Comparison of ENCODE assay signal across 20 cellular contexts in genomic region chr12:599756-600155, GRCh38.
DNase-seq lines count a peak whose midpoint lies in the region; ATAC-seq and TF ChIP-seq lines count a peak whose summit lies in the region.
"Had no signal": no experiment of that assay in that cellular context is flagged by ENCODE, and none has a peak within 500 bp of the region (broad histone marks: within the 10 kb centered on the region; RNA-seq: fewer than 3 reads in every experiment).

No MANE protein-coding gene starts in this region.

- DNase-seq in ELF-1 (ENCODE audit: low read depth, low spot score) (peak; percentile 79), astrocyte of the hippocampus (ENCODE audit: low read depth, low spot score) (peak; percentile 25), foreskin keratinocyte (peak in 1 of 2 donors; percentile 32), posterior vena cava (ENCODE audit: low spot score) (peak; percentile 49), neural progenitor cell (ENCODE audit: low spot score) (no peak), aorta (no peak)
- no peak for DNase-seq in activated T-helper 1 cell treated with anti-CD3 and anti-CD28 coated beads, Interleukin-12 subunit alpha, Interleukin-12 subunit beta, Interleukin-2, Interleukin-4 antibody, amounts not matched to agents 30 ng/mL and 10 ng/mL and 1 ng/mL, durations not matched to agents 14 hours and 24 hours and 36 hours (ENCODE audit: low spot score)
- DNase-seq: CD4-positive, alpha-beta T cell; COR-L47; DMS79; GOT3; NCI-H1694 treated with DMSO at 0.1 percent for 48 hours; NCI-H446; NCI-H526 treated with DMSO at 0.1 percent for 48 hours; OCI-M1 had no signal

- no peaks in the 10 kb centered on the region for H3K36me3 Mint-ChIP-seq in neural progenitor cell
- peaks cover 2% of the 10 kb centered on the region for H3K36me3 Mint-ChIP-seq in activated T-helper 1 cell treated with anti-CD3 and anti-CD28 coated beads, Interleukin-12 subunit alpha, Interleukin-12 subunit beta, Interleukin-2, Interleukin-4 antibody, amounts not matched to agents 30 ng/mL and 10 ng/mL and 1 ng/mL, durations not matched to agents 14 hours and 24 hours and 36 hours (ENCODE audit: low read depth)

- no peaks in the 10 kb centered on the region for H3K36me3 ChIP-seq in neural progenitor cell
- H3K36me3 ChIP-seq in aorta (ENCODE audit: control insufficient read depth in 1 of 2, insufficient read depth in 2 of 2, low read length in 1 of 2), result no peaks in the 10 kb centered on the region

- no peaks in the 10 kb centered on the region for H3K9me3 Mint-ChIP-seq in neural progenitor cell
- no peaks in the 10 kb centered on the region for H3K9me3 Mint-ChIP-seq in activated T-helper 1 cell treated with anti-CD3 and anti-CD28 coated beads, Interleukin-12 subunit alpha, Interleukin-12 subunit beta, Interleukin-2, Interleukin-4 antibody, amounts not matched to agents 30 ng/mL and 10 ng/mL and 1 ng/mL, durations not matched to agents 14 hours and 24 hours and 36 hours
- H3K9me3 Mint-ChIP-seq: CD4-positive, alpha-beta T cell; IgD-negative memory B cell had no signal

- no peaks in the 10 kb centered on the region for H4K20me1 ChIP-seq in neural progenitor cell (ENCODE audit: low read depth)

- no peak overlapping the region for H2AFZ ChIP-seq in neural progenitor cell (replicated peaks)

- H3K27ac ChIP-seq in foreskin keratinocyte, result no peak overlapping the region
- no peak overlapping the region for H3K27ac ChIP-seq in neural progenitor cell
- H3K27ac ChIP-seq in aorta (ENCODE audit: low read depth in 1 of 2, low read length in 2 of 2), result no peak overlapping the region

- H3K27ac Mint-ChIP-seq in neural progenitor cell, result no peak overlapping the region
- H3K27ac Mint-ChIP-seq in activated T-helper 1 cell treated with anti-CD3 and anti-CD28 coated beads, Interleukin-12 subunit alpha, Interleukin-12 subunit beta, Interleukin-2, Interleukin-4 antibody, amounts not matched to agents 30 ng/mL and 10 ng/mL and 1 ng/mL, durations not matched to agents 14 hours and 24 hours and 36 hours, result no peak overlapping the region
- H3K27ac Mint-ChIP-seq: CD4-positive, alpha-beta T cell; IgD-negative memory B cell had no signal

- H3K4me3 ChIP-seq in neural progenitor cell, result no peak overlapping the region
- H3K4me3 ChIP-seq in aorta (ENCODE audit: low read length in 2 of 2), result no peak overlapping the region
- H3K4me3 ChIP-seq: GM12878 had no signal

- no peaks in the 10 kb centered on the region for H3K27me3 ChIP-seq in foreskin keratinocyte
- H3K27me3 ChIP-seq in neural progenitor cell, result no peaks in the 10 kb centered on the region
- no peaks in the 10 kb centered on the region for H3K27me3 ChIP-seq in aorta (ENCODE audit: control insufficient read depth in 1 of 2, insufficient read depth in 2 of 2, low read length in 1 of 2)

- no peaks in the 10 kb centered on the region for H3K9me3 ChIP-seq in neural progenitor cell (ENCODE audit: low read depth)
- no peaks in the 10 kb centered on the region for H3K9me3 ChIP-seq in aorta (ENCODE audit: control insufficient read depth, low read length)

- no peak overlapping the region for H3K4me2 ChIP-seq in neural progenitor cell

- H3K4me1 ChIP-seq in foreskin keratinocyte (peaks cover 14% of the 10 kb centered on the region), neural progenitor cell (no peaks in the 10 kb centered on the region), aorta (ENCODE audit: control insufficient read depth in 1 of 2, insufficient read depth in 2 of 2, low read length in 2 of 2) (no peaks in the 10 kb centered on the region)

- TF ChIP-seq CTCF in foreskin keratinocyte (conservative IDR thresholded peaks at IDR 0.05) (no peak), neural progenitor cell (IDR thresholded peaks at IDR 0.05) (no peak)

- no peaks in the 10 kb centered on the region for H3K79me2 ChIP-seq in neural progenitor cell (ENCODE audit: low read depth)

- ATAC-seq in foreskin keratinocyte (peak; percentile 15), aorta (ENCODE audit: low FRiP score) (no peak), GM21515 (IDR thresholded peaks at IDR 0.05; ENCODE audit: unreplicated experiment) (no peak)
- ATAC-seq: GM12878, HCT116, Right ventricle myocardium inferior had no signal

- no peak overlapping the region for H3K4me3 Mint-ChIP-seq in neural progenitor cell
- no peak overlapping the region for H3K4me3 Mint-ChIP-seq in activated T-helper 1 cell treated with anti-CD3 and anti-CD28 coated beads, Interleukin-12 subunit alpha, Interleukin-12 subunit beta, Interleukin-2, Interleukin-4 antibody, amounts not matched to agents 30 ng/mL and 10 ng/mL and 1 ng/mL, durations not matched to agents 14 hours and 24 hours and 36 hours
- H3K4me3 Mint-ChIP-seq: CD4-positive, alpha-beta T cell; IgD-negative memory B cell had no signal

- 84 to 91% methylated on average over 13 of the region's 13 CpGs for WGBS in aorta, 2 donors

- H3K9ac ChIP-seq in neural progenitor cell, result no peak overlapping the region

- intact Hi-C loops in posterior vena cava (cut with DNase I) (loop anchor here in 1 of 2 donors (5.0 kb wide), 1 partner anchor 487 kb away; no protein-coding TSS in a partner anchor), aorta (cut with DNase I) (no loop called here)
- intact Hi-C loops in activated T-helper 1 cell treated with anti-CD3 and anti-CD28 coated beads, Interleukin-12 subunit alpha, Interleukin-12 subunit beta, Interleukin-2, Interleukin-4 antibody, amounts not matched to agents 30 ng/mL and 10 ng/mL and 1 ng/mL, durations not matched to agents 14 hours and 24 hours and 36 hours (cut with micrococcal nuclease), result no loop called here

- H3F3A ChIP-seq in neural progenitor cell (ENCODE audit: low read depth), result peaks cover under 1% of the 10 kb centered on the region

- peaks cover 2% of the 10 kb centered on the region for H3K4me1 Mint-ChIP-seq in neural progenitor cell
- peaks cover 7% of the 10 kb centered on the region for H3K4me1 Mint-ChIP-seq in activated T-helper 1 cell treated with anti-CD3 and anti-CD28 coated beads, Interleukin-12 subunit alpha, Interleukin-12 subunit beta, Interleukin-2, Interleukin-4 antibody, amounts not matched to agents 30 ng/mL and 10 ng/mL and 1 ng/mL, durations not matched to agents 14 hours and 24 hours and 36 hours (ENCODE audit: low read depth)
- H3K4me1 Mint-ChIP-seq: IgD-negative memory B cell had no signal

- no peaks in the 10 kb centered on the region for H3K27me3 Mint-ChIP-seq in neural progenitor cell (ENCODE audit: insufficient read depth, low read depth)
- peaks cover 2% of the 10 kb centered on the region for H3K27me3 Mint-ChIP-seq in activated T-helper 1 cell treated with anti-CD3 and anti-CD28 coated beads, Interleukin-12 subunit alpha, Interleukin-12 subunit beta, Interleukin-2, Interleukin-4 antibody, amounts not matched to agents 30 ng/mL and 10 ng/mL and 1 ng/mL, durations not matched to agents 14 hours and 24 hours and 36 hours (ENCODE audit: insufficient read depth)
- H3K27me3 Mint-ChIP-seq: CD4-positive, alpha-beta T cell; IgD-negative memory B cell had no signal

Comparison
In these comparisons a context has a peak if more than half of its experiments do, and no peak if none do; other contexts are left out.
1. DNase-seq: peak in ELF-1 (single experiment), astrocyte of the hippocampus (single experiment) and posterior vena cava (single experiment); none in neural progenitor cell (single experiment), aorta (0 of 2) and activated T-helper 1 cell treated with anti-CD3 and anti-CD28 coated beads, Interleukin-12 subunit alpha, Interleukin-12 subunit beta, Interleukin-2, Interleukin-4 antibody, amounts not matched to agents 30 ng/mL and 10 ng/mL and 1 ng/mL, durations not matched to agents 14 hours and 24 hours and 36 hours (single experiment).